Comparison of ENCODE assay signal across 21 cellular contexts in genomic region chr7:156668130-156668741, GRCh38. TPM values are rescaled to one million over a fixed set of nuclear protein-coding genes. Genes with fewer than 3 reads are reported as not detected.
DNase-seq lines count a peak whose midpoint lies in the region; ATAC-seq and TF ChIP-seq lines count a peak whose summit lies in the region.
"Had no signal": no experiment of that assay in that cellular context is flagged by ENCODE, and none has a peak within 500 bp of the region (broad histone marks: within the 10 kb centered on the region; RNA-seq: fewer than 3 reads in every experiment).

No MANE protein-coding gene starts in this region.

- in situ Hi-C loops in KBM-7 (cut with MboI; ENCODE audit: low pct_unique_long_range_greater_than_20kb, low sequenced_read_pairs): no loop called here

- H3K4me1 ChIP-seq in RWPE2 (ENCODE audit: insufficient read depth, poor library complexity, severe bottlenecking) (no peaks in the 10 kb centered on the region), foreskin keratinocyte (no peaks in the 10 kb centered on the region), spleen (no peaks in the 10 kb centered on the region)
- H3K4me1 ChIP-seq: heart left ventricle, left lung, tibial nerve had no signal

- H3K27ac ChIP-seq in RWPE2 (ENCODE audit: poor library complexity, severe bottlenecking) (no peak overlapping the region), foreskin keratinocyte (no peak overlapping the region), spleen (no peak overlapping the region)
- H3K27ac ChIP-seq: heart left ventricle, left lung, tibial nerve had no signal

- H3K27ac Mint-ChIP-seq in activated CD4-positive, alpha-beta memory T cell treated with anti-CD3 and anti-CD28 coated beads for 36 hours: no peak overlapping the region
- H3K27ac Mint-ChIP-seq: stimulated activated naive CD8-positive, alpha-beta T cell treated with anti-CD3 and anti-CD28 coated beads, Interleukin-15, Interleukin-2, amounts not matched to agents 100 ng/mL and 50 ng/mL, for 24 hours; T-helper 1 cell treated with Interleukin-12 subunit alpha and Interleukin-12 subunit beta and Interleukin-4 antibody, amounts not matched to agents 30 μg/mL and 1 μg/mL, for 36 hours had no signal

- TF ChIP-seq CTCF in RWPE2 (IDR thresholded peaks at IDR 0.05; ENCODE audit: poor library complexity, severe bottlenecking) (no peak), foreskin keratinocyte (conservative IDR thresholded peaks at IDR 0.05) (no peak), spleen (IDR thresholded peaks at IDR 0.05 in 8 of 11, conservative IDR thresholded peaks at IDR 0.05 in 3 of 11) (no peak)

- H3K9me3 Mint-ChIP-seq in activated CD4-positive, alpha-beta memory T cell treated with anti-CD3 and anti-CD28 coated beads for 36 hours: no peaks in the 10 kb centered on the region
- H3K9me3 Mint-ChIP-seq: stimulated activated naive CD8-positive, alpha-beta T cell treated with anti-CD3 and anti-CD28 coated beads, Interleukin-15, Interleukin-2, amounts not matched to agents 100 ng/mL and 50 ng/mL, for 24 hours; T-helper 1 cell treated with Interleukin-12 subunit alpha and Interleukin-12 subunit beta and Interleukin-4 antibody, amounts not matched to agents 30 μg/mL and 1 μg/mL, for 36 hours had no signal

- 93 to 98% (median 94%) methylated on average over 13 of the region's 13 CpGs for WGBS in spleen, 5 donors

- H3K4me3 Mint-ChIP-seq in activated CD4-positive, alpha-beta memory T cell treated with anti-CD3 and anti-CD28 coated beads for 36 hours: no peak overlapping the region
- H3K4me3 Mint-ChIP-seq: CD4-positive, alpha-beta memory T cell; stimulated activated naive CD8-positive, alpha-beta T cell treated with anti-CD3 and anti-CD28 coated beads, Interleukin-15, Interleukin-2, amounts not matched to agents 100 ng/mL and 50 ng/mL, for 24 hours; T-helper 1 cell treated with Interleukin-12 subunit alpha and Interleukin-12 subunit beta and Interleukin-4 antibody, amounts not matched to agents 30 μg/mL and 1 μg/mL, for 36 hours had no signal

- POLR2A ChIA-PET in activated CD4-positive, alpha-beta memory T cell treated with anti-CD3 and anti-CD28 coated beads for 36 hours (lab: Charles Lee): no interaction called here

- H3K27me3 ChIP-seq in RWPE2 (ENCODE audit: insufficient read depth, poor library complexity, severe bottlenecking) (no peaks in the 10 kb centered on the region), foreskin keratinocyte (no peaks in the 10 kb centered on the region), spleen (replicated peaks in 1 of 7) (no peaks in the 10 kb centered on the region)
- H3K27me3 ChIP-seq: heart left ventricle, left lung, tibial nerve had no signal

- H3K4me3 ChIP-seq in RWPE2 (ENCODE audit: severe bottlenecking): no peak overlapping the region
- no peak overlapping the region for H3K4me3 ChIP-seq in spleen
- H3K4me3 ChIP-seq: GM12878, heart left ventricle, left lung, smooth muscle cell, tibial nerve had no signal

- DNase-seq in HT1080 (ENCODE audit: low read depth) (peak; percentile 68), RWPE2 (ENCODE audit: low spot score) (no peak), foreskin keratinocyte (peak; percentile 10 to 40), spleen (peak; percentile 63), KBM-7 (no peak)
- DNase-seq in activated CD4-positive, alpha-beta T cell treated with anti-CD3 and anti-CD28 coated beads for 48 hours: no peak
- no peak for DNase-seq in activated CD4-positive, alpha-beta memory T cell treated with anti-CD3 and anti-CD28 coated beads for 36 hours
- DNase-seq: activated CD4-positive, alpha-beta T cell treated with anti-CD3 and anti-CD28 coated beads, Interleukin-2, amount 50 U/mL, for 4 hours; caudate nucleus; CD4-positive, alpha-beta memory T cell; heart left ventricle; left lung; NCI-H2081 treated with DMSO at 0.1 percent for 48 hours; NCI-H446; stimulated activated CD4-positive, alpha-beta T cell treated with anti-CD3 and anti-CD28 coated beads, Interleukin-4, amount 100 ng/mL, for 1 hour had no signal

- peak; percentile 44; the same call in 2 of the 3 replicates for ATAC-seq in RWPE2 (ENCODE audit: low read depth)
- peak; percentile 73 for ATAC-seq in foreskin keratinocyte
- no peak for ATAC-seq in HG02840 (IDR thresholded peaks at IDR 0.05; ENCODE audit: low FRiP score, unreplicated experiment)
- ATAC-seq: GM12878, heart left ventricle, left lung had no signal

- no peak for TF ChIP-seq POLR2A in spleen (IDR thresholded peaks at IDR 0.05)

- intact Hi-C loops in spleen (cut with DNase I; ENCODE audit: low total_unique reads): no loop called here
- intact Hi-C loops in activated CD4-positive, alpha-beta memory T cell treated with anti-CD3 and anti-CD28 coated beads for 36 hours (cut with micrococcal nuclease): no loop called here

- no peaks in the 10 kb centered on the region for H3K4me1 Mint-ChIP-seq in activated CD4-positive, alpha-beta memory T cell treated with anti-CD3 and anti-CD28 coated beads for 36 hours (ENCODE audit: low read depth)
- H3K4me1 Mint-ChIP-seq: CD4-positive, alpha-beta memory T cell had no signal

- H3K9me3 ChIP-seq in RWPE2 (ENCODE audit: severe bottlenecking): no peaks in the 10 kb centered on the region
- H3K9me3 ChIP-seq in spleen: no peaks in the 10 kb centered on the region
- H3K9me3 ChIP-seq: heart left ventricle, left lung, tibial nerve had no signal

- no peaks in the 10 kb centered on the region for H3K36me3 ChIP-seq in RWPE2 (ENCODE audit: low read depth)
- peaks cover 0 to 46% (median 5%) of the 10 kb centered on the region in 6 donors for H3K36me3 ChIP-seq in spleen

- CTCF ChIA-PET in activated CD4-positive, alpha-beta memory T cell treated with anti-CD3 and anti-CD28 coated beads for 36 hours (lab: Charles Lee): no interaction called here

- H3K27me3 Mint-ChIP-seq in activated CD4-positive, alpha-beta memory T cell treated with anti-CD3 and anti-CD28 coated beads for 36 hours: no peaks in the 10 kb centered on the region
- H3K27me3 Mint-ChIP-seq: CD4-positive, alpha-beta memory T cell; stimulated activated naive CD8-positive, alpha-beta T cell treated with anti-CD3 and anti-CD28 coated beads, Interleukin-15, Interleukin-2, amounts not matched to agents 100 ng/mL and 50 ng/mL, for 24 hours had no signal

- H3K36me3 Mint-ChIP-seq in activated CD4-positive, alpha-beta memory T cell treated with anti-CD3 and anti-CD28 coated beads for 36 hours: peaks cover 1% of the 10 kb centered on the region

RNA-seq across cellular contexts. Expression of gene RNF32, which starts 27.7 kb away (rescaled TPM):
- 1.2 and 1.7 TPM in 2 replicates for total RNA-seq in HT1080 (2014; rRNA removed; shearing (Covaris generic))
- 1.6 and 3.2 TPM in 2 replicates for polyA plus RNA-seq in HT1080 (2015; cell fraction: cytosol; rRNA removed)
- polyA plus RNA-seq in HT1080 (2015; cell fraction: nucleus; rRNA removed): 1.7 and 2.8 TPM in 2 replicates
- 0.68 and 0.74 TPM in 2 replicates for total RNA-seq in foreskin keratinocyte
- 0.69 and 0.91 TPM in 2 replicates for polyA plus RNA-seq in foreskin keratinocyte
- 1 to 10 TPM in 2 of 7 donors, under 1 TPM in 4, not detected in 1; 0.28 to 2.8 (median 0.67) TPM for total RNA-seq in spleen
- polyA plus RNA-seq in spleen: under 1 TPM; 0.61 to 0.96 (median 0.86) TPM
- total RNA-seq in activated CD4-positive, alpha-beta memory T cell treated with anti-CD3 and anti-CD28 coated beads for 36 hours: 1 to 10 TPM; 1.4 to 2.6 TPM

Comparison
In these comparisons a context has a peak if more than half of its experiments do, and no peak if none do; other contexts are left out.
1. DNase-seq: peak in HT1080 (single experiment), foreskin keratinocyte (2 of 2) and spleen (single experiment); none in RWPE2 (single experiment), activated CD4-positive, alpha-beta T cell treated with anti-CD3 and anti-CD28 coated beads for 48 hours (single experiment), KBM-7 (single experiment) and activated CD4-positive, alpha-beta memory T cell treated with anti-CD3 and anti-CD28 coated beads for 36 hours (single experiment).